ENCODE assay signal across 1 cellular context in genomic region chr11:58567889-58568512, GRCh38.
TF ChIP-seq lines count a peak whose summit lies in the region.

No MANE protein-coding gene starts in this region.

TF ChIP-seq in endothelial cell of umbilical vein, 7 proteins besides CTCF, POLR2A, EP300 and RAD21:
- TF ChIP-seq POLR2AphosphoS5 (IDR thresholded peaks at IDR 0.05; ENCODE audit: insufficient read depth, low read depth, low read length) (no peak), JUN (IDR thresholded peaks at IDR 0.05; ENCODE audit: borderline replicate concordance, insufficient read depth, insufficient read length, low read depth) (no peak), EZH2 (IDR thresholded peaks at IDR 0.05; ENCODE audit: borderline replicate concordance, low read depth, low read length, severe bottlenecking) (no peak), GATA2 (IDR thresholded peaks at IDR 0.05; ENCODE audit: insufficient read depth, insufficient read length, low read depth, low read length) (no peak), MYC (IDR thresholded peaks at IDR 0.05; ENCODE audit: low read depth, low read length) (no peak), FOS (IDR thresholded peaks at IDR 0.05; ENCODE audit: borderline replicate concordance, insufficient read depth, low read length) (no peak)
- TF ChIP-seq, protein P1, sequence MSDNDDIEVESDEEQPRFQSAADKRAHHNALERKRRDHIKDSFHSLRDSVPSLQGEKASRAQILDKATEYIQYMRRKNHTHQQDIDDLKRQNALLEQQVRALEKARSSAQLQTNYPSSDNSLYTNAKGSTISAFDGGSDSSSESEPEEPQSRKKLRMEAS (IDR thresholded peaks at IDR 0.05; ENCODE audit: insufficient read depth, insufficient read length), result no peak
